In the genomic region with DNA sequence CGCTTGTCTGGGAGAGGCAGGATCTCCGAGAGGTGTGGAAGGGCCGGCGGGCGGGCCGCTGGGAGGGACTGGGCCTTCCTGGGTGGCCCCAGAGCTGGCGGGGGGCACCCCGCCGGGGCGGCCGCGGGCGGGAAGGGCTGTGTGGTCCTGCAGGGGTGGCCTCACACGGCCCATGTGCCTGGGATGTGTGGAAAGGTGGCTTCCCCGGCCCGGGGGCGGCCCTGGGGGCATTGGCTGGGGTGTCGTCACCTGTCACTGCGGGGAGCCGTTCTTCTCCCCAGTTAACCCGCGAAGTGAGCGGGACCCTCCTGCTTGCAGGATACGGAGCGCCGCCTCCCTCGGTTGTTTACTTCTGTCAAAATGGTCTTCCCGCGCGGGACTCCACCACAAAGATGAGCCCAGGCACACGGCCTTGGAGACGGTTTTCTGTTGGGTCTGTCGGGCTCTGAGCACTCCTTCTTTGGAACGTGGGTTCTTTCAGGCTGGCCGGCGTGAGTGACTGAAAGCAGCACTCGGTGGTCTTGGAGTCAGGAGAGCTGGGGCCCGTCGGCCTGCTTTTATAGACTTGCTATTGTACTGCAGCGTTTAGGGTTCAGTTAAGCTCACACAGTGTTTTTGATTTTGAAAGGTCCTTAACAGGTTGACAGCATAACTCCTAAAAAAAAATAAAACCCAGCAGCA, we compare ENCODE assay signal across 1 cellular context.
TF ChIP-seq lines count a peak whose summit lies in the region.

No MANE protein-coding gene starts in this region.

TF ChIP-seq in H1, 55 proteins besides CTCF, POLR2A, EP300 and RAD21:
- TF ChIP-seq, protein P1, sequence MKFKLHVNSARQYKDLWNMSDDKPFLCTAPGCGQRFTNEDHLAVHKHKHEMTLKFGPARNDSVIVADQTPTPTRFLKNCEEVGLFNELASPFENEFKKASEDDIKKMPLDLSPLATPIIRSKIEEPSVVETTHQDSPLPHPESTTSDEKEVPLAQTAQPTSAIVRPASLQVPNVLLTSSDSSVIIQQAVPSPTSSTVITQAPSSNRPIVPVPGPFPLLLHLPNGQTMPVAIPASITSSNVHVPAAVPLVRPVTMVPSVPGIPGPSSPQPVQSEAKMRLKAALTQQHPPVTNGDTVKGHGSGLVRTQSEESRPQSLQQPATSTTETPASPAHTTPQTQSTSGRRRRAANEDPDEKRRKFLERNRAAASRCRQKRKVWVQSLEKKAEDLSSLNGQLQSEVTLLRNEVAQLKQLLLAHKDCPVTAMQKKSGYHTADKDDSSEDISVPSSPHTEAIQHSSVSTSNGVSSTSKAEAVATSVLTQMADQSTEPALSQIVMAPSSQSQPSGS (IDR thresholded peaks at IDR 0.05; ENCODE audit: low read length) = no peak
- TF ChIP-seq, protein P2, sequence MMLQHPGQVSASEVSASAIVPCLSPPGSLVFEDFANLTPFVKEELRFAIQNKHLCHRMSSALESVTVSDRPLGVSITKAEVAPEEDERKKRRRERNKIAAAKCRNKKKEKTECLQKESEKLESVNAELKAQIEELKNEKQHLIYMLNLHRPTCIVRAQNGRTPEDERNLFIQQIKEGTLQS (IDR thresholded peaks at IDR 0.05; ENCODE audit: insufficient read depth, low read depth, low read length) = no peak
- TF ChIP-seq POU5F1 (IDR thresholded peaks at IDR 0.05; ENCODE audit: low read depth, low read length) = no peak
- peak; percentile 4 for TF ChIP-seq KDM4A (IDR thresholded peaks at IDR 0.05; ENCODE audit: low read depth, low read length, severe bottlenecking)
- 0 out of 2 replicates have a peak, but pooled peaks have one; percentile 13 for TF ChIP-seq RBBP5 (IDR thresholded peaks at IDR 0.05; ENCODE audit: borderline replicate concordance, low read depth, low read length)
- no peak for TF ChIP-seq TEAD4 (IDR thresholded peaks at IDR 0.05; ENCODE audit: low read depth, low read length)
- TF ChIP-seq, protein P3, sequence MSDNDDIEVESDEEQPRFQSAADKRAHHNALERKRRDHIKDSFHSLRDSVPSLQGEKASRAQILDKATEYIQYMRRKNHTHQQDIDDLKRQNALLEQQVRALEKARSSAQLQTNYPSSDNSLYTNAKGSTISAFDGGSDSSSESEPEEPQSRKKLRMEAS (IDR thresholded peaks at IDR 0.05) = peak; percentile 44; the same call in 1 of the 2 replicates
- TF ChIP-seq, protein P4, sequence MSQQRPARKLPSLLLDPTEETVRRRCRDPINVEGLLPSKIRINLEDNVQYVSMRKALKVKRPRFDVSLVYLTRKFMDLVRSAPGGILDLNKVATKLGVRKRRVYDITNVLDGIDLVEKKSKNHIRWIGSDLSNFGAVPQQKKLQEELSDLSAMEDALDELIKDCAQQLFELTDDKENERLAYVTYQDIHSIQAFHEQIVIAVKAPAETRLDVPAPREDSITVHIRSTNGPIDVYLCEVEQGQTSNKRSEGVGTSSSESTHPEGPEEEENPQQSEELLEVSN (IDR thresholded peaks at IDR 0.05) = 0 out of 2 replicates have a peak, but pooled peaks have one; percentile 13
- TF ChIP-seq PHF8 (conservative IDR thresholded peaks at IDR 0.05; ENCODE audit: low read depth, low read length) = peak; percentile 43; the same call in 1 of the 2 replicates
- TF ChIP-seq SAP30 (IDR thresholded peaks at IDR 0.05; ENCODE audit: insufficient read depth, insufficient replicate concordance, low read length) = peak; percentile 82
- peak in 1 of 2 experiments; percentile 71; a peak in 1 of 4 replicates for TF ChIP-seq HDAC2 (IDR thresholded peaks at IDR 0.05; ENCODE audit: borderline replicate concordance in 1 of 2, low read depth in 2 of 2, low read length in 2 of 2)
- peak; percentile 16; the same call in 1 of the 2 replicates for TF ChIP-seq TAF1 (IDR thresholded peaks at IDR 0.05; ENCODE audit: low read depth, low read length)
- peak; percentile 83 to 87; a peak in 3 of 4 replicates for TF ChIP-seq SIN3A (conservative IDR thresholded peaks at IDR 0.05 in 1 of 2, IDR thresholded peaks at IDR 0.05 in 1 of 2; ENCODE audit: low read depth in 1 of 2, low read length in 2 of 2)
- 0 out of 2 replicates have a peak, but pooled peaks have one; percentile 30 for TF ChIP-seq JUND (IDR thresholded peaks at IDR 0.05; ENCODE audit: low read length)
TF ChIP-seq in H1: peak in this region for 10.
